27 cellular contexts compared by ENCODE assay signal in genomic region chr2:126436411-126436810, GRCh38.
"Had no signal": no experiment of that assay in that cellular context is flagged by ENCODE, and none has a peak within 500 bp of the region (broad histone marks: within the 10 kb centered on the region; RNA-seq: fewer than 3 reads in every experiment).

No MANE protein-coding gene starts in this region.

- DNase-seq: kidney; left colon; left lung; lower lobe of right lung; mammary epithelial cell; mesenchymal stem cell; naive B cell; natural killer cell; nephron progenitor cell; occipital lobe; psoas muscle; right lobe of liver; stimulated activated CD4-positive, alpha-beta T cell treated with anti-CD3 and anti-CD28 coated beads, Interleukin-1b, Interleukin-23, amount 100 ng/mL, for 48 hours; stimulated activated CD4-positive, alpha-beta T cell treated with anti-CD3 and anti-CD28 coated beads, Interleukin-2, amount 100 ng/mL, for 48 hours; stimulated activated CD4-positive, alpha-beta T cell treated with anti-CD3 and anti-CD28 coated beads, Interleukin-4, amount 100 ng/mL, for 4 hours; stimulated activated CD8-positive, alpha-beta memory T cell treated with anti-CD3 and anti-CD28 coated beads, Interleukin-4, amount 100 ng/mL, for 48 hours; stimulated activated naive CD4-positive, alpha-beta T cell treated with Interleukin-2 at 50 U/mL for 16 hours; stimulated activated naive CD8-positive, alpha-beta T cell treated with anti-CD3 and anti-CD28 coated beads, Interleukin-15, amount 100 ng/mL, for 72 hours; substantia nigra; tibial artery; trophoblast cell; upper lobe of right lung had no signal

- H3K4me3 Mint-ChIP-seq: natural killer cell; nephron progenitor cell; neural progenitor cell; stimulated activated memory B cell treated with anti-CD40 and anti-IgM and Interleukin-4, amounts not matched to agents 10 μg/mL and 1 μg/mL and 100 μg/mL, for 72 hours; stimulated activated naive CD8-positive, alpha-beta T cell treated with anti-CD3 and anti-CD28 coated beads, Interleukin-15, amount 100 ng/mL, for 72 hours had no signal

- H3K27me3 Mint-ChIP-seq: stimulated activated memory B cell treated with anti-CD40 and anti-IgM and Interleukin-4, amounts not matched to agents 10 μg/mL and 1 μg/mL and 100 μg/mL, for 72 hours had no signal

- H3K4me1 Mint-ChIP-seq: naive B cell; natural killer cell; neural progenitor cell; stimulated activated memory B cell treated with anti-CD40 and anti-IgM and Interleukin-4, amounts not matched to agents 10 μg/mL and 1 μg/mL and 100 μg/mL, for 72 hours; stimulated activated naive CD8-positive, alpha-beta T cell treated with anti-CD3 and anti-CD28 coated beads, Interleukin-15, amount 100 ng/mL, for 72 hours had no signal

- H3K36me3 Mint-ChIP-seq: naive B cell; natural killer cell; neural progenitor cell; stimulated activated memory B cell treated with anti-CD40 and anti-IgM and Interleukin-4, amounts not matched to agents 10 μg/mL and 1 μg/mL and 100 μg/mL, for 72 hours had no signal

- ATAC-seq: left colon; left lung; lower lobe of right lung; natural killer cell; psoas muscle; right lobe of liver; stimulated activated memory B cell treated with anti-CD40 and anti-IgM and Interleukin-4, amounts not matched to agents 10 μg/mL and 1 μg/mL and 100 μg/mL, for 72 hours; stimulated activated naive CD8-positive, alpha-beta T cell treated with anti-CD3 and anti-CD28 coated beads, Interleukin-15, amount 100 ng/mL, for 72 hours; upper lobe of right lung had no signal

- H3K27ac ChIP-seq: left lung, lower lobe of right lung, neural progenitor cell, neutrophil, parathyroid adenoma, psoas muscle, right lobe of liver, thoracic aorta, tibial artery, upper lobe of right lung had no signal

- H3K9me3 Mint-ChIP-seq: natural killer cell; nephron progenitor cell; neural progenitor cell; stimulated activated memory B cell treated with anti-CD40 and anti-IgM and Interleukin-4, amounts not matched to agents 10 μg/mL and 1 μg/mL and 100 μg/mL, for 72 hours; stimulated activated naive CD8-positive, alpha-beta T cell treated with anti-CD3 and anti-CD28 coated beads, Interleukin-15, amount 100 ng/mL, for 72 hours had no signal
